In the genomic region with DNA sequence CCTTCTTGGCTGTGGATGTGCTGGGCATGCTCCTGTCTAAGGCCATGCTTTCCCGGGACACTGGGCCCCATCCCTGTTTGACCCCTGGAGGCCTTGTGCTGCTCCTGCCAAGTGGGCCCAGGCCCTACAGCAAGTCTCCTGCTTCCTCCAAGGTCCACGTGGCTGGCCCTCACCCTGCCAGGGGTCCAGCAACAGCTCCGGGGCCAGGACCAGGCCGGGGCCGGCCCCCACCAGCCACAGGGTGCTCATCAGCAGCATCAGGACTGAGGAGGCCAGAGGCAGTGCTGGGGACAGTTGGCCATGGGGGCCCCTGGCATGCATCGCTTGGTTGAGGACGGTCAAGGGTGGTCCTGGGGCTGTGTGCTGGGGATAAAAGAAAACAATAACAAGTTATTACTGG, we compare ENCODE assay signal across 20 cellular contexts. TPM values are rescaled to one million over a fixed set of nuclear protein-coding genes. Genes with fewer than 3 reads are reported as not detected.
A peak's percentile ranks its signal among the peaks of the same experiment; 100 is the strongest.
DNase-seq lines count a peak whose midpoint lies in the region; ATAC-seq, FAIRE-seq and TF ChIP-seq lines count a peak whose summit lies in the region.
"Had no signal": no experiment of that assay in that cellular context is flagged by ENCODE, and none has a peak within 500 bp of the region (broad histone marks: within the 10 kb centered on the region; RNA-seq: fewer than 3 reads in every experiment).

No MANE protein-coding gene starts in this region.

- no peak overlapping the region for H3K18ac ChIP-seq in mesenchymal stem cell (ENCODE audit: low read depth in 1 of 2, low read length in 2 of 2)

- BruUV-seq in HepG2 (replicated peaks; lab: Mats Ljungman, UMichigan): no TSS peak

- intact Hi-C loops in HepG2 (cut with micrococcal nuclease; ENCODE audit: unreplicated experiment): no loop called here
- intact Hi-C loops in right lobe of liver (cut with DNase I): no loop called here

- peak overlapping the region in 1 of 2 experiments; percentile 46 for H3K4ac ChIP-seq in mesenchymal stem cell (ENCODE audit: low read depth in 1 of 2, low read length in 2 of 2)

- ATAC-seq in HepG2 (no peak), right lobe of liver (no peak), GM18873 (IDR thresholded peaks at IDR 0.05; ENCODE audit: low FRiP score, unreplicated experiment) (no peak), HG02884 (IDR thresholded peaks at IDR 0.05; ENCODE audit: unreplicated experiment) (no peak)

- no peak overlapping the region for H2BK15ac ChIP-seq in mesenchymal stem cell (ENCODE audit: low read depth, poor library complexity, severe bottlenecking)

- H3K4me1 ChIP-seq in HepG2 (ENCODE audit: insufficient read depth, low read length) (peaks cover 22% of the 10 kb centered on the region), right lobe of liver (peaks cover 0 to 14% (median 5%) of the 10 kb centered on the region in 4 donors), mesenchymal stem cell (ENCODE audit: control insufficient read depth, insufficient read depth, low read depth, low read length) (peaks cover 13% of the 10 kb centered on the region)

- H3K9me3 ChIP-seq in HepG2 (ENCODE audit: low read length) (no peaks in the 10 kb centered on the region), right lobe of liver (no peaks in the 10 kb centered on the region), WERI-Rb-1 (ENCODE audit: severe bottlenecking) (no peaks in the 10 kb centered on the region), mesenchymal stem cell (ENCODE audit: control insufficient read depth, low read length) (no peaks in the 10 kb centered on the region)
- H3K9me3 ChIP-seq: HAP-1, MG63, SK-N-SH had no signal

- TF ChIP-seq CTCF in HepG2 (CRISPR knock-in tag; IDR thresholded peaks at IDR 0.05) (no peak), right lobe of liver (IDR thresholded peaks at IDR 0.05) (no peak), WERI-Rb-1 (IDR thresholded peaks at IDR 0.05; ENCODE audit: low read depth, low read length) (no peak)

- in situ Hi-C loops in HepG2 (cut with HindIII; ENCODE audit: extremely low pct_ligation_motif_present, low pct_unique_long_range_greater_than_20kb): no loop called here

- TF ChIP-seq EP300 in HepG2 (IDR thresholded peaks at IDR 0.05; ENCODE audit: low read depth in 2 of 2, low read length in 2 of 2): no peak
- no peak for TF ChIP-seq EP300 in HepG2 (CRISPR knock-in tag; IDR thresholded peaks at IDR 0.05; ENCODE audit: borderline replicate concordance)

- no peak overlapping the region for H2AFZ ChIP-seq in HepG2 (ENCODE audit: low read length)
- no peak overlapping the region for H2AFZ ChIP-seq in mesenchymal stem cell (ENCODE audit: low read depth, low read length)
- H2AFZ ChIP-seq: PC-9 had no signal

- no peak for FAIRE-seq in HepG2 (lab: Jason Lieb, UNC)

- H3K4me2 ChIP-seq in HepG2 (ENCODE audit: low read depth, low read length): no peak overlapping the region
- H3K4me2 ChIP-seq in mesenchymal stem cell (ENCODE audit: low read length, poor library complexity, severe bottlenecking): no peak overlapping the region

- no peak overlapping the region for H2BK120ac ChIP-seq in mesenchymal stem cell (ENCODE audit: low read depth, low read length)

- no peak overlapping the region for H3K4me3 ChIP-seq in HepG2 (replicated peaks in 1 of 3; ENCODE audit: insufficient read depth in 1 of 3, low read depth in 2 of 3, low read length in 3 of 3)
- H3K4me3 ChIP-seq in right lobe of liver: no peak overlapping the region
- H3K4me3 ChIP-seq in WERI-Rb-1 (ENCODE audit: low read depth, low read length): no peak overlapping the region
- no peak overlapping the region for H3K4me3 ChIP-seq in mesenchymal stem cell (ENCODE audit: insufficient read depth in 1 of 2, low read depth in 1 of 2, low read length in 2 of 2)
- H3K4me3 ChIP-seq: HAP-1, PC-9 had no signal

- POLR2A ChIA-PET in HepG2 (lab: Yijun Ruan, JAX): no interaction called here

- no peak overlapping the region for H2BK12ac ChIP-seq in mesenchymal stem cell (ENCODE audit: low read length in 2 of 2)

- no peak overlapping the region for H4K91ac ChIP-seq in mesenchymal stem cell (ENCODE audit: low read length)

- H3K79me2 ChIP-seq in HepG2 (ENCODE audit: insufficient read depth, low read length): peaks cover 44% of the 10 kb centered on the region

- peaks cover 12% of the 10 kb centered on the region for H4K20me1 ChIP-seq in HepG2 (ENCODE audit: insufficient read depth, low read length)

- H3K9ac ChIP-seq in HepG2 (ENCODE audit: insufficient read depth, low read depth, low read length): no peak overlapping the region
- H3K9ac ChIP-seq in mesenchymal stem cell (ENCODE audit: low read length): peak overlapping the region; percentile 97
- H3K9ac ChIP-seq: SK-N-SH had no signal

- 95% methylated on average over 5 of the region's 7 CpGs for WGBS in HepG2 (ENCODE audit: low lambda C conversion rate)
- 100% methylated on average over 2 of the region's 7 CpGs for WGBS in right lobe of liver (ENCODE audit: insufficient coverage, low coverage, low lambda C conversion rate, missing lambda C conversion rate)
- WGBS in mesenchymal stem cell: 97% methylated on average over 5 of the region's 7 CpGs

- H3K79me1 ChIP-seq in mesenchymal stem cell (replicated peaks; ENCODE audit: low read length, poor library complexity, severe bottlenecking): peaks cover 19% of the 10 kb centered on the region

- H3K36me3 ChIP-seq in HepG2 (replicated peaks in 1 of 2; ENCODE audit: control insufficient read depth in 1 of 2, insufficient read depth in 2 of 2, low read length in 2 of 2) (peaks cover 2 to 12% of the 10 kb centered on the region in 2 experiments; a peak in 4 of 5 replicates), right lobe of liver (peaks cover 0 to 10% (median 7%) of the 10 kb centered on the region in 4 donors), WERI-Rb-1 (peaks cover 68% of the 10 kb centered on the region), mesenchymal stem cell (ENCODE audit: control insufficient read depth in 1 of 2, insufficient read depth in 2 of 2, low read depth in 1 of 2, low read length in 2 of 2) (peaks cover 29 to 33% of the 10 kb centered on the region in 2 experiments)

- no peak overlapping the region for H4K8ac ChIP-seq in mesenchymal stem cell (ENCODE audit: low read length)

- no peak overlapping the region for H3K14ac ChIP-seq in mesenchymal stem cell (ENCODE audit: low read length in 2 of 2)

- H3K27me3 ChIP-seq in HepG2 (ENCODE audit: control insufficient read depth in 1 of 2, insufficient read depth in 2 of 2, low read length in 2 of 2): no peaks in the 10 kb centered on the region; a peak in 1 of 5 replicates
- H3K27me3 ChIP-seq in right lobe of liver: no peaks in the 10 kb centered on the region
- no peaks in the 10 kb centered on the region for H3K27me3 ChIP-seq in WERI-Rb-1 (ENCODE audit: insufficient read depth, low read depth, severe bottlenecking)
- no peaks in the 10 kb centered on the region for H3K27me3 ChIP-seq in mesenchymal stem cell (ENCODE audit: control insufficient read depth in 1 of 2, insufficient read depth in 1 of 2, low read length in 2 of 2)
- H3K27me3 ChIP-seq: MG63 had no signal

- H2AK5ac ChIP-seq in mesenchymal stem cell (ENCODE audit: low read length, severe bottlenecking): no peak overlapping the region

- TF ChIP-seq POLR2A in HepG2 (IDR thresholded peaks at IDR 0.05; ENCODE audit: insufficient read depth in 1 of 2, low read depth in 2 of 2, low read length in 2 of 2) (no peak), right lobe of liver (IDR thresholded peaks at IDR 0.05) (no peak)

- no peak for TF ChIP-seq RAD21 in HepG2 (CRISPR knock-in tag; IDR thresholded peaks at IDR 0.05)

- H3K27ac ChIP-seq in HepG2 (ENCODE audit: extremely low read length, insufficient read depth, low read length): no peak overlapping the region
- H3K27ac ChIP-seq in right lobe of liver: no peak overlapping the region
- peak overlapping the region; percentile 100 for H3K27ac ChIP-seq in WERI-Rb-1
- no peak overlapping the region for H3K27ac ChIP-seq in mesenchymal stem cell (ENCODE audit: low read length, poor library complexity, severe bottlenecking)
- H3K27ac ChIP-seq: PC-9 had no signal

- H2BK5ac ChIP-seq in mesenchymal stem cell (ENCODE audit: low read depth, low read length, poor library complexity, severe bottlenecking): no peak overlapping the region

- DNase-seq in HepG2 (ENCODE audit: low spot score): no peak
- no peak for DNase-seq in right lobe of liver
- DNase-seq in WERI-Rb-1: no peak
- no peak for DNase-seq in mesenchymal stem cell
- DNase-seq in C1 segment of cervical spinal cord (lab: John Stamatoyannopoulos, UW): no peak
- no peak for DNase-seq in DMS53 (lab: John Stamatoyannopoulos, UW)
- DNase-seq: CD4-positive, CD25-positive, alpha-beta regulatory T cell; DMS79; MG63; NCI-H1417; NCI-H187; NCI-H446; NCI-H526 treated with DMSO at 0.1 percent for 48 hours; PC-9; SIG-M5 had no signal

- no peak overlapping the region for H3K23ac ChIP-seq in mesenchymal stem cell (ENCODE audit: low read length in 2 of 2)

- CTCF ChIA-PET in HepG2 (lab: Yijun Ruan, JAX; ENCODE audit: low intra/inter-chr PET ratio, low total read pairs): no interaction called here

RNA-seq across cellular contexts. Expression of a gene that starts 2.5 kb away (rescaled TPM):
- total RNA-seq in HepG2 (2016; rRNA removed; fragmentation: Illumina TruSeq; extraction: Trizol) (12.6 and 26.7 TPM in 2 replicates), right lobe of liver (10 to 100 TPM in 5 of 6 experiments, 1 to 10 TPM in 1; 9.7 to 35.3 (median 14.7) TPM)
- 8.3 and 9.2 TPM in 2 replicates for total RNA-seq in HepG2 (2016; cell fraction: cytosol; rRNA removed; fragmentation: Illumina TruSeq; extraction: Trizol; ENCODE audit: low read depth)
- 12.3 and 26.7 TPM in 2 replicates for total RNA-seq in HepG2 (2016; cell fraction: insoluble cytoplasmic fraction; rRNA removed; fragmentation: Illumina TruSeq; extraction: Trizol)
- total RNA-seq in HepG2 (2016; cell fraction: membrane; rRNA removed; fragmentation: Illumina TruSeq; extraction: Trizol): 16.9 and 21.6 TPM in 2 replicates
- total RNA-seq in HepG2 (2016; cell fraction: nucleus; rRNA removed; fragmentation: Illumina TruSeq; extraction: Trizol): 24.7 and 26.9 TPM in 2 replicates
- polyA plus RNA-seq in HepG2 (2011; rRNA removed): 12.1 and 21.0 TPM in 2 replicates
- polyA plus RNA-seq in HepG2 (2011; cell fraction: cytosol; rRNA removed): 10.6 and 17.9 TPM in 2 replicates
- 38.6 and 38.8 TPM in 2 replicates for polyA plus RNA-seq in HepG2 (2011; cell fraction: nucleus; rRNA removed)
- polyA plus RNA-seq in HepG2 (2012): 8.5 and 12.8 TPM in 2 replicates
- 6.5 and 10.4 TPM in 2 replicates for polyA plus RNA-seq in HepG2 (2016; cell fraction: cytosol; fragmentation: Illumina TruSeq; extraction: Trizol; ENCODE audit: low read depth)
- polyA plus RNA-seq in HepG2 (2016; cell fraction: insoluble cytoplasmic fraction; fragmentation: Illumina TruSeq; extraction: Trizol; ENCODE audit: low read depth): 10.8 and 11.3 TPM in 2 replicates
- 11.9 and 12.6 TPM in 2 replicates for polyA plus RNA-seq in HepG2 (2016; cell fraction: membrane; fragmentation: Illumina TruSeq; extraction: Trizol; ENCODE audit: low read depth)
- polyA plus RNA-seq in HepG2 (2016; cell fraction: nucleus; fragmentation: Illumina TruSeq; extraction: Trizol; ENCODE audit: insufficient read depth, low read depth): 59.8 and 60.3 TPM in 2 replicates
- polyA minus RNA-seq in HepG2 (2011; rRNA and poly(A)+ RNA removed; ENCODE audit: low replicate concordance): 9.9 and 18.2 TPM in 2 replicates
- 5.7 and 7.1 TPM in 2 replicates for polyA minus RNA-seq in HepG2 (2011; cell fraction: cytosol; rRNA and poly(A)+ RNA removed)
- polyA minus RNA-seq in HepG2 (2011; cell fraction: nucleus; rRNA and poly(A)+ RNA removed): 7.7 and 9.3 TPM in 2 replicates
- polyA plus RNA-seq in mesenchymal stem cell (2013, experiment 1 of 2): 22.5 TPM
- polyA plus RNA-seq in mesenchymal stem cell (2013, experiment 2 of 2): 22.7 TPM

RNA-seq across cellular contexts. Expression of a gene that starts 2.8 kb away (rescaled TPM):
- total RNA-seq in HepG2 (2016; rRNA removed; fragmentation: Illumina TruSeq; extraction: Trizol) (167 and 211 TPM in 2 replicates), right lobe of liver (100 to 1,000 TPM in 3 of 6 experiments, 10 to 100 TPM in 3; 75.0 to 112 (median 98.2) TPM)
- total RNA-seq in HepG2 (2016; cell fraction: cytosol; rRNA removed; fragmentation: Illumina TruSeq; extraction: Trizol; ENCODE audit: low read depth): 28.9 and 32.2 TPM in 2 replicates
- total RNA-seq in HepG2 (2016; cell fraction: insoluble cytoplasmic fraction; rRNA removed; fragmentation: Illumina TruSeq; extraction: Trizol): 146 and 211 TPM in 2 replicates
- total RNA-seq in HepG2 (2016; cell fraction: membrane; rRNA removed; fragmentation: Illumina TruSeq; extraction: Trizol): 47.2 and 49.1 TPM in 2 replicates
- total RNA-seq in HepG2 (2016; cell fraction: nucleus; rRNA removed; fragmentation: Illumina TruSeq; extraction: Trizol): 216 and 251 TPM in 2 replicates
- polyA plus RNA-seq in HepG2 (2011; rRNA removed): 326 and 401 TPM in 2 replicates
- polyA plus RNA-seq in HepG2 (2011; cell fraction: cytosol; rRNA removed): 202 and 208 TPM in 2 replicates
- 687 and 755 TPM in 2 replicates for polyA plus RNA-seq in HepG2 (2011; cell fraction: nucleus; rRNA removed)
- 138 and 189 TPM in 2 replicates for polyA plus RNA-seq in HepG2 (2012)
- polyA plus RNA-seq in HepG2 (2016; cell fraction: cytosol; fragmentation: Illumina TruSeq; extraction: Trizol; ENCODE audit: low read depth): 22.8 and 25.5 TPM in 2 replicates
- polyA plus RNA-seq in HepG2 (2016; cell fraction: insoluble cytoplasmic fraction; fragmentation: Illumina TruSeq; extraction: Trizol; ENCODE audit: low read depth): 183 and 203 TPM in 2 replicates
- 29.2 and 38.3 TPM in 2 replicates for polyA plus RNA-seq in HepG2 (2016; cell fraction: membrane; fragmentation: Illumina TruSeq; extraction: Trizol; ENCODE audit: low read depth)
- polyA plus RNA-seq in HepG2 (2016; cell fraction: nucleus; fragmentation: Illumina TruSeq; extraction: Trizol; ENCODE audit: insufficient read depth, low read depth): 477 and 502 TPM in 2 replicates
- 381 and 574 TPM in 2 replicates for polyA minus RNA-seq in HepG2 (2011; rRNA and poly(A)+ RNA removed; ENCODE audit: low replicate concordance)
- 103 and 111 TPM in 2 replicates for polyA minus RNA-seq in HepG2 (2011; cell fraction: cytosol; rRNA and poly(A)+ RNA removed)
- 302 and 303 TPM in 2 replicates for polyA minus RNA-seq in HepG2 (2011; cell fraction: nucleus; rRNA and poly(A)+ RNA removed)
- 174 TPM for polyA plus RNA-seq in mesenchymal stem cell (2013, experiment 1 of 2)
- 172 TPM for polyA plus RNA-seq in mesenchymal stem cell (2013, experiment 2 of 2)

RNA-seq across cellular contexts. Expression of a gene that starts 41.1 kb away (rescaled TPM):
- total RNA-seq in HepG2 (2016; rRNA removed; fragmentation: Illumina TruSeq; extraction: Trizol): 2.6 and 3.3 TPM in 2 replicates
- 3.1 TPM in 2 replicates for total RNA-seq in HepG2 (2016; cell fraction: cytosol; rRNA removed; fragmentation: Illumina TruSeq; extraction: Trizol; ENCODE audit: low read depth)
- total RNA-seq in HepG2 (2016; cell fraction: insoluble cytoplasmic fraction; rRNA removed; fragmentation: Illumina TruSeq; extraction: Trizol): 1.9 and 3.4 TPM in 2 replicates
- total RNA-seq in HepG2 (2016; cell fraction: membrane; rRNA removed; fragmentation: Illumina TruSeq; extraction: Trizol): 6.6 and 6.7 TPM in 2 replicates
- 2.1 and 2.7 TPM in 2 replicates for total RNA-seq in HepG2 (2016; cell fraction: nucleus; rRNA removed; fragmentation: Illumina TruSeq; extraction: Trizol)
- 1.8 and 2.2 TPM in 2 replicates for polyA plus RNA-seq in HepG2 (2011; rRNA removed)
- polyA plus RNA-seq in HepG2 (2011; cell fraction: cytosol; rRNA removed): 1.8 and 3.2 TPM in 2 replicates
- 6.0 and 8.0 TPM in 2 replicates for polyA plus RNA-seq in HepG2 (2011; cell fraction: nucleus; rRNA removed)
- polyA plus RNA-seq in HepG2 (2012): 0.98 and 1.3 TPM in 2 replicates
- polyA plus RNA-seq in HepG2 (2016; cell fraction: cytosol; fragmentation: Illumina TruSeq; extraction: Trizol; ENCODE audit: low read depth): 4.1 and 4.7 TPM in 2 replicates
- polyA plus RNA-seq in HepG2 (2016; cell fraction: insoluble cytoplasmic fraction; fragmentation: Illumina TruSeq; extraction: Trizol; ENCODE audit: low read depth): 3.4 and 4.4 TPM in 2 replicates
- polyA plus RNA-seq in HepG2 (2016; cell fraction: membrane; fragmentation: Illumina TruSeq; extraction: Trizol; ENCODE audit: low read depth): 7.9 and 8.8 TPM in 2 replicates
- 5.9 and 7.0 TPM in 2 replicates for polyA plus RNA-seq in HepG2 (2016; cell fraction: nucleus; fragmentation: Illumina TruSeq; extraction: Trizol; ENCODE audit: insufficient read depth, low read depth)
- 2.7 and 10.4 TPM in 2 replicates for polyA minus RNA-seq in HepG2 (2011; rRNA and poly(A)+ RNA removed; ENCODE audit: low replicate concordance)
- polyA minus RNA-seq in HepG2 (2011; cell fraction: cytosol; rRNA and poly(A)+ RNA removed): 1.5 and 1.6 TPM in 2 replicates
- 1.9 and 3.5 TPM in 2 replicates for polyA minus RNA-seq in HepG2 (2011; cell fraction: nucleus; rRNA and poly(A)+ RNA removed)
- total RNA-seq in right lobe of liver: 10 to 100 TPM in 4 of 6 experiments, 1 to 10 TPM in 2; 8.9 to 15.8 (median 11.5) TPM
- 21.8 TPM for polyA plus RNA-seq in mesenchymal stem cell (2013, experiment 1 of 2)
- 22.6 TPM for polyA plus RNA-seq in mesenchymal stem cell (2013, experiment 2 of 2)

RNA-seq across cellular contexts. Expression of a gene that starts 50.2 kb away (rescaled TPM):
- total RNA-seq in HepG2 (2016; rRNA removed; fragmentation: Illumina TruSeq; extraction: Trizol) (0.22 TPM in 1 of 2 replicates, not detected in the other), right lobe of liver (1 to 10 TPM in 3 of 6 experiments, under 1 TPM in 3; 0.32 to 1.2 (median 0.87) TPM)
- not detected in 2 replicates for total RNA-seq in HepG2 (2016; cell fraction: cytosol; rRNA removed; fragmentation: Illumina TruSeq; extraction: Trizol; ENCODE audit: low read depth)
- total RNA-seq in HepG2 (2016; cell fraction: insoluble cytoplasmic fraction; rRNA removed; fragmentation: Illumina TruSeq; extraction: Trizol): not detected in 2 replicates
- not detected in 2 replicates for total RNA-seq in HepG2 (2016; cell fraction: membrane; rRNA removed; fragmentation: Illumina TruSeq; extraction: Trizol)
- total RNA-seq in HepG2 (2016; cell fraction: nucleus; rRNA removed; fragmentation: Illumina TruSeq; extraction: Trizol): not detected in 2 replicates
- 0.05 and 0.08 TPM in 2 replicates for polyA plus RNA-seq in HepG2 (2011; rRNA removed)
- polyA plus RNA-seq in HepG2 (2011; cell fraction: cytosol; rRNA removed): 0.08 and 0.17 TPM in 2 replicates
- polyA plus RNA-seq in HepG2 (2011; cell fraction: nucleus; rRNA removed): 0.40 and 1.6 TPM in 2 replicates
- polyA plus RNA-seq in HepG2 (2012): not detected in 2 replicates
- polyA plus RNA-seq in HepG2 (2016; cell fraction: cytosol; fragmentation: Illumina TruSeq; extraction: Trizol; ENCODE audit: low read depth): not detected in 2 replicates
- not detected in 2 replicates for polyA plus RNA-seq in HepG2 (2016; cell fraction: insoluble cytoplasmic fraction; fragmentation: Illumina TruSeq; extraction: Trizol; ENCODE audit: low read depth)
- polyA plus RNA-seq in HepG2 (2016; cell fraction: membrane; fragmentation: Illumina TruSeq; extraction: Trizol; ENCODE audit: low read depth): not detected in 2 replicates
- 1.5 TPM in 1 of 2 replicates, not detected in the other for polyA plus RNA-seq in HepG2 (2016; cell fraction: nucleus; fragmentation: Illumina TruSeq; extraction: Trizol; ENCODE audit: insufficient read depth, low read depth)
- 0.09 TPM in 1 of 2 replicates, not detected in the other for polyA minus RNA-seq in HepG2 (2011; rRNA and poly(A)+ RNA removed; ENCODE audit: low replicate concordance)
- polyA minus RNA-seq in HepG2 (2011; cell fraction: cytosol; rRNA and poly(A)+ RNA removed): not detected in 2 replicates
- not detected in 2 replicates for polyA minus RNA-seq in HepG2 (2011; cell fraction: nucleus; rRNA and poly(A)+ RNA removed)
- polyA plus RNA-seq in mesenchymal stem cell (2013, experiment 1 of 2): 0.06 TPM
- polyA plus RNA-seq in mesenchymal stem cell (2013, experiment 2 of 2): 0.04 TPM
- total RNA-seq: A172; CD4-positive, CD25-positive, alpha-beta regulatory T cell; PC-9 had no signal
- polyA plus RNA-seq: CD4-positive, CD25-positive, alpha-beta regulatory T cell had no signal

RNA-seq across cellular contexts. Expression of a gene that starts 59.6 kb away (rescaled TPM):
- total RNA-seq in HepG2 (2016; rRNA removed; fragmentation: Illumina TruSeq; extraction: Trizol) (0.21 and 0.82 TPM in 2 replicates), right lobe of liver (1 to 10 TPM; 1.1 to 2.7 (median 1.5) TPM)
- total RNA-seq in HepG2 (2016; cell fraction: cytosol; rRNA removed; fragmentation: Illumina TruSeq; extraction: Trizol; ENCODE audit: low read depth): 2.7 and 2.8 TPM in 2 replicates
- total RNA-seq in HepG2 (2016; cell fraction: insoluble cytoplasmic fraction; rRNA removed; fragmentation: Illumina TruSeq; extraction: Trizol): 0.09 and 0.26 TPM in 2 replicates
- 1.7 and 2.1 TPM in 2 replicates for total RNA-seq in HepG2 (2016; cell fraction: membrane; rRNA removed; fragmentation: Illumina TruSeq; extraction: Trizol)
- total RNA-seq in HepG2 (2016; cell fraction: nucleus; rRNA removed; fragmentation: Illumina TruSeq; extraction: Trizol): 0.25 and 0.50 TPM in 2 replicates
- 0.45 and 0.81 TPM in 2 replicates for polyA plus RNA-seq in HepG2 (2011; rRNA removed)
- 0.37 and 1.1 TPM in 2 replicates for polyA plus RNA-seq in HepG2 (2011; cell fraction: cytosol; rRNA removed)
- 2.1 and 2.4 TPM in 2 replicates for polyA plus RNA-seq in HepG2 (2011; cell fraction: nucleus; rRNA removed)
- 0.46 and 0.72 TPM in 2 replicates for polyA plus RNA-seq in HepG2 (2012)
- polyA plus RNA-seq in HepG2 (2016; cell fraction: cytosol; fragmentation: Illumina TruSeq; extraction: Trizol; ENCODE audit: low read depth): 2.6 and 3.8 TPM in 2 replicates
- polyA plus RNA-seq in HepG2 (2016; cell fraction: insoluble cytoplasmic fraction; fragmentation: Illumina TruSeq; extraction: Trizol; ENCODE audit: low read depth): 0.25 and 0.50 TPM in 2 replicates
- 1.4 and 2.2 TPM in 2 replicates for polyA plus RNA-seq in HepG2 (2016; cell fraction: membrane; fragmentation: Illumina TruSeq; extraction: Trizol; ENCODE audit: low read depth)
- 1.0 TPM in 2 replicates for polyA plus RNA-seq in HepG2 (2016; cell fraction: nucleus; fragmentation: Illumina TruSeq; extraction: Trizol; ENCODE audit: insufficient read depth, low read depth)
- polyA minus RNA-seq in HepG2 (2011; rRNA and poly(A)+ RNA removed; ENCODE audit: low replicate concordance): 0.09 and 2.4 TPM in 2 replicates
- not detected in 2 replicates for polyA minus RNA-seq in HepG2 (2011; cell fraction: cytosol; rRNA and poly(A)+ RNA removed)
- 0.99 and 1.3 TPM in 2 replicates for polyA minus RNA-seq in HepG2 (2011; cell fraction: nucleus; rRNA and poly(A)+ RNA removed)
- 8.9 TPM for polyA plus RNA-seq in mesenchymal stem cell (2013, experiment 1 of 2)
- 9.0 TPM for polyA plus RNA-seq in mesenchymal stem cell (2013, experiment 2 of 2)
- total RNA-seq: A172 had no signal
